Comparison of ENCODE assay signal across 10 cellular contexts in genomic region chr5:14251733-14252132, GRCh38.
DNase-seq lines count a peak whose midpoint lies in the region; ATAC-seq and TF ChIP-seq lines count a peak whose summit lies in the region.
"Had no signal": no experiment of that assay in that cellular context is flagged by ENCODE, and none has a peak within 500 bp of the region (broad histone marks: within the 10 kb centered on the region; RNA-seq: fewer than 3 reads in every experiment).

No MANE protein-coding gene starts in this region.

- peaks cover 65% of the 10 kb centered on the region for H3K36me3 Mint-ChIP-seq in HFFc6 (ENCODE audit: low read depth)
- H3K36me3 Mint-ChIP-seq in stimulated activated memory B cell treated with anti-CD40 and anti-IgM and Interleukin-4, amounts not matched to agents 10 μg/mL and 1 μg/mL and 100 μg/mL, for 72 hours = peaks cover 15% of the 10 kb centered on the region

- DNase-seq in NCI-H82 (lab: John Stamatoyannopoulos, UW) (peak; percentile 29), NCI-H82 treated with DMSO at 0.1 percent for 48 hours (lab: John Stamatoyannopoulos, UW; ENCODE audit: unreplicated experiment) (no peak), HFFc6 (no peak), SHP77 treated with DMSO at 0.1 percent for 48 hours (lab: John Stamatoyannopoulos, UW) (no peak)
- no peak for DNase-seq in stimulated activated CD4-positive, alpha-beta T cell treated with anti-CD3 and anti-CD28 coated beads, Interleukin-2, amount 100 ng/mL, for 24 hours
- DNase-seq: NCI-H1105, upper lobe of right lung had no signal

- H3K27ac Mint-ChIP-seq in HFFc6 = peak overlapping the region; percentile 85
- H3K27ac Mint-ChIP-seq in stimulated activated memory B cell treated with anti-CD40 and anti-IgM and Interleukin-4, amounts not matched to agents 10 μg/mL and 1 μg/mL and 100 μg/mL, for 72 hours = peak overlapping the region; percentile 83

- no peak for TF ChIP-seq CTCF in HFFc6 (IDR thresholded peaks at IDR 0.05)

- peaks cover under 1% of the 10 kb centered on the region for H3K27me3 Mint-ChIP-seq in HFFc6 (ENCODE audit: insufficient read depth)
- H3K27me3 Mint-ChIP-seq in stimulated activated memory B cell treated with anti-CD40 and anti-IgM and Interleukin-4, amounts not matched to agents 10 μg/mL and 1 μg/mL and 100 μg/mL, for 72 hours = no peaks in the 10 kb centered on the region

- H3K9me3 Mint-ChIP-seq in HFFc6 = peaks cover 44% of the 10 kb centered on the region
- H3K9me3 Mint-ChIP-seq in stimulated activated memory B cell treated with anti-CD40 and anti-IgM and Interleukin-4, amounts not matched to agents 10 μg/mL and 1 μg/mL and 100 μg/mL, for 72 hours = peaks cover 5% of the 10 kb centered on the region

- H3K4me1 Mint-ChIP-seq in HFFc6 (ENCODE audit: low read depth) = peaks cover 70% of the 10 kb centered on the region
- H3K4me1 Mint-ChIP-seq in stimulated activated memory B cell treated with anti-CD40 and anti-IgM and Interleukin-4, amounts not matched to agents 10 μg/mL and 1 μg/mL and 100 μg/mL, for 72 hours = peaks cover 62% of the 10 kb centered on the region

- H3K4me3 Mint-ChIP-seq in HFFc6 = no peak overlapping the region
- H3K4me3 Mint-ChIP-seq in stimulated activated memory B cell treated with anti-CD40 and anti-IgM and Interleukin-4, amounts not matched to agents 10 μg/mL and 1 μg/mL and 100 μg/mL, for 72 hours = peak overlapping the region; percentile 35

- ATAC-seq in HG03521 (IDR thresholded peaks at IDR 0.05; ENCODE audit: unreplicated experiment) (peak; percentile 35), SK-N-SH treated with all-trans-retinoic acid at 6 μM for 48 hours (no peak)
- ATAC-seq in stimulated activated memory B cell treated with anti-CD40 and anti-IgM and Interleukin-4, amounts not matched to agents 10 μg/mL and 1 μg/mL and 100 μg/mL, for 72 hours = peak; percentile 44

TF ChIP-seq in SK-N-SH treated with all-trans-retinoic acid at 6 μM for 48 hours, 23 proteins besides CTCF, POLR2A, EP300 and RAD21:
- TF ChIP-seq ZFP30 (CRISPR knock-in tag; IDR thresholded peaks at IDR 0.05) = no peak
- no peak for TF ChIP-seq RARB (CRISPR knock-in tag; IDR thresholded peaks at IDR 0.05)
- TF ChIP-seq ZNF70 (CRISPR knock-in tag; IDR thresholded peaks at IDR 0.05) = no peak
- TF ChIP-seq ZC3H10 (CRISPR knock-in tag; IDR thresholded peaks at IDR 0.05) = no peak
- TF ChIP-seq CSDC2 (CRISPR knock-in tag; IDR thresholded peaks at IDR 0.05) = no peak
- TF ChIP-seq ISL1 (CRISPR knock-in tag; IDR thresholded peaks at IDR 0.05) = no peak
- no peak for TF ChIP-seq TCF4 (CRISPR knock-in tag; IDR thresholded peaks at IDR 0.05; ENCODE audit: borderline replicate concordance)
- no peak for TF ChIP-seq BACH2 (CRISPR knock-in tag; IDR thresholded peaks at IDR 0.05; ENCODE audit: borderline replicate concordance)
TF ChIP-seq in SK-N-SH treated with all-trans-retinoic acid at 6 μM for 48 hours: peak in this region for 0.
